Comparison of ENCODE assay signal across 17 cellular contexts in genomic region chr16:5979905-5980550, GRCh38.
"Had no signal": no experiment of that assay in that cellular context is flagged by ENCODE, and none has a peak within 500 bp of the region (broad histone marks: within the 10 kb centered on the region; RNA-seq: fewer than 3 reads in every experiment).

No MANE protein-coding gene starts in this region.

- H3K9me3 Mint-ChIP-seq: dendritic cell treated with granulocyte-macrophage colony-stimulating factor and Interleukin-4, amounts not matched to agents 40 ng/mL and 50 ng/mL, for 4 days; nephron; stimulated activated naive CD8-positive, alpha-beta T cell treated with anti-CD3 and anti-CD28 coated beads, Interleukin-15, Interleukin-2, amounts not matched to agents 100 ng/mL and 50 ng/mL, for 24 hours had no signal

- H3K36me3 ChIP-seq: esophagus muscularis mucosa, pancreas, thyroid gland had no signal

- H3K4me1 ChIP-seq: esophagus muscularis mucosa, pancreas, thyroid gland had no signal

- H3K4me3 Mint-ChIP-seq: activated CD4-positive, alpha-beta memory T cell treated with anti-CD3 and anti-CD28 coated beads for 36 hours; activated naive CD8-positive, alpha-beta T cell treated with anti-CD3 and anti-CD28 coated beads, Interleukin-2, amount 50 U/mL, for 24 hours; dendritic cell treated with granulocyte-macrophage colony-stimulating factor and Interleukin-4, amounts not matched to agents 40 ng/mL and 50 ng/mL, for 4 days; effector memory CD8-positive, alpha-beta T cell; nephron; stimulated activated naive CD8-positive, alpha-beta T cell treated with anti-CD3 and anti-CD28 coated beads, Interleukin-15, Interleukin-2, amounts not matched to agents 100 ng/mL and 50 ng/mL, for 24 hours had no signal

- H3K27me3 ChIP-seq: hepatocyte, pancreas, thyroid gland had no signal

- H3K36me3 Mint-ChIP-seq: activated CD4-positive, alpha-beta memory T cell treated with anti-CD3 and anti-CD28 coated beads for 36 hours had no signal

- H3K4me1 Mint-ChIP-seq: activated naive CD8-positive, alpha-beta T cell treated with anti-CD3 and anti-CD28 coated beads, Interleukin-2, amount 50 U/mL, for 24 hours; nephron had no signal

- H3K27me3 Mint-ChIP-seq: activated CD4-positive, alpha-beta memory T cell treated with anti-CD3 and anti-CD28 coated beads for 36 hours; effector memory CD8-positive, alpha-beta T cell; stimulated activated naive CD8-positive, alpha-beta T cell treated with anti-CD3 and anti-CD28 coated beads, Interleukin-15, Interleukin-2, amounts not matched to agents 100 ng/mL and 50 ng/mL, for 24 hours had no signal

- H3K9me3 ChIP-seq: esophagus muscularis mucosa, pancreas, thyroid gland had no signal

- H3K27ac Mint-ChIP-seq: activated CD4-positive, alpha-beta memory T cell treated with anti-CD3 and anti-CD28 coated beads for 36 hours; activated naive CD8-positive, alpha-beta T cell treated with anti-CD3 and anti-CD28 coated beads, Interleukin-2, amount 50 U/mL, for 24 hours; dendritic cell treated with granulocyte-macrophage colony-stimulating factor and Interleukin-4, amounts not matched to agents 40 ng/mL and 50 ng/mL, for 4 days; effector memory CD8-positive, alpha-beta T cell; nephron; stimulated activated naive CD8-positive, alpha-beta T cell treated with anti-CD3 and anti-CD28 coated beads, Interleukin-15, Interleukin-2, amounts not matched to agents 100 ng/mL and 50 ng/mL, for 24 hours had no signal

- DNase-seq: activated CD4-positive, alpha-beta memory T cell treated with anti-CD3 and anti-CD28 coated beads for 36 hours; activated CD4-positive, alpha-beta T cell treated with anti-CD3 and anti-CD28 coated beads for 48 hours; activated effector memory CD4-positive, alpha-beta T cell treated with anti-CD3 and anti-CD28 coated beads, Interleukin-2, amount 50 U/mL, for 16 hours; activated naive CD4-positive, alpha-beta T cell treated with anti-CD3 and anti-CD28 coated beads, Interleukin-2, amount 50 U/mL, for 16 hours; activated naive CD8-positive, alpha-beta T cell treated with anti-CD3 and anti-CD28 coated beads, Interleukin-2, amount 50 U/mL, for 24 hours; effector memory CD8-positive, alpha-beta T cell; glutamatergic neuron; pancreas; right cardiac atrium; stimulated activated CD4-positive, alpha-beta T cell treated with anti-CD3 and anti-CD28 coated beads, Interleukin-4, amount 100 ng/mL, for 4 hours; substantia nigra; thyroid gland had no signal

- H3K4me3 ChIP-seq: esophagus muscularis mucosa, hepatocyte, pancreas, thyroid gland had no signal
